In the genomic region with DNA sequence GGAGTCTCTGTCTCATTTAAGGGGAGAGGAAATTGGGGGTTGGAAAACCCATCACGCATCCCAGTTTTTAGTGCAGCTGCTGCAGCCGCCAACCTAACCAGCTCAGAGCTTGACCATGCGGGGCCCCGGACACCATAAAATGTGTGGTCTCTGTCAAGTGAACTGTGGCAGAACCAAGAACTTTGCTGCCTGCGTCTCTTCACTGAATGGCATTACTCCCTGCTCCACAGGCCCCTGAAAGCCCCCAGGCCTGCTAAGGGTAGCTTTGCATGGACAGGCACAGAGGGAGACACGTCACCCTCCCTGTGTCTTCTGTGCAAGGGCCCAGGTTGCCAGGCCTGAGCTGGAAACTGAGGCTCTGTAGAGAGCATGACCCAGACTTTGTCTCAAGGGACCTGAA, we compare ENCODE assay signal across 26 cellular contexts.
"Had no signal": no experiment of that assay in that cellular context is flagged by ENCODE, and none has a peak within 500 bp of the region (broad histone marks: within the 10 kb centered on the region; RNA-seq: fewer than 3 reads in every experiment).

No MANE protein-coding gene starts in this region.

- H3K36me3 Mint-ChIP-seq: activated CD4-positive, alpha-beta memory T cell treated with anti-CD3 and anti-CD28 coated beads for 36 hours; activated naive CD4-positive, alpha-beta T cell treated with anti-CD3 and anti-CD28 coated beads, Interleukin-2, amount 50 U/mL, for 24 hours; activated naive CD8-positive, alpha-beta T cell treated with anti-CD3 and anti-CD28 coated beads for 36 hours had no signal

- H3K9me3 Mint-ChIP-seq: activated CD4-positive, alpha-beta memory T cell treated with anti-CD3 and anti-CD28 coated beads for 36 hours; activated CD4-positive, alpha-beta T cell treated with anti-CD3 and anti-CD28 coated beads, Interleukin-2, amount 10 ng/mL, durations not matched to agents 24 days and 14 days; activated naive CD4-positive, alpha-beta T cell treated with anti-CD3 and anti-CD28 coated beads for 36 hours; activated naive CD4-positive, alpha-beta T cell treated with anti-CD3 and anti-CD28 coated beads, Interleukin-2, amount 50 U/mL, for 24 hours; activated naive CD8-positive, alpha-beta T cell treated with anti-CD3 and anti-CD28 coated beads for 36 hours; activated naive CD8-positive, alpha-beta T cell treated with anti-CD3 and anti-CD28 coated beads, Interleukin-2, amount 50 U/mL, for 24 hours; activated T-helper 1 cell treated with anti-CD3 and anti-CD28 coated beads, Interleukin-12 subunit alpha, Interleukin-12 subunit beta, Interleukin-2, Interleukin-4 antibody, amounts not matched to agents 30 ng/mL and 10 ng/mL and 1 ng/mL, durations not matched to agents 14 hours and 24 hours and 36 hours; activated T-helper 2 cell treated with anti-CD3 and anti-CD28 coated beads, Interferon-gamma antibody, Interleukin-2, Interleukin-4, amounts not matched to agents 10 μg/mL and 5 μg/mL and 100 μg/mL, durations not matched to agents 14 hours and 24 hours and 36 hours had no signal

- H3K4me1 ChIP-seq: adrenal gland, body of pancreas, foreskin keratinocyte, gastrocnemius medialis, heart left ventricle had no signal

- H3K4me3 ChIP-seq: adrenal gland, body of pancreas, gastrocnemius medialis, heart left ventricle had no signal

- H3K27me3 Mint-ChIP-seq: activated CD4-positive, alpha-beta T cell treated with anti-CD3 and anti-CD28 coated beads, Interleukin-2, amount 10 ng/mL, durations not matched to agents 24 days and 14 days had no signal

- H3K36me3 ChIP-seq: adrenal gland, gastrocnemius medialis, heart left ventricle had no signal

- DNase-seq: activated CD4-positive, alpha-beta memory T cell treated with anti-CD3 and anti-CD28 coated beads for 36 hours; activated CD4-positive, alpha-beta T cell treated with anti-CD3 and anti-CD28 coated beads for 36 hours; activated CD4-positive, alpha-beta T cell treated with anti-CD3 and anti-CD28 coated beads, Interleukin-2, amount 10 ng/mL, durations not matched to agents 24 days and 14 days; activated CD4-positive, CD25-positive, alpha-beta regulatory T cell; activated CD4-positive, CD25-positive, alpha-beta regulatory T cell treated with anti-CD3 and anti-CD28 coated beads, Interleukin-2, amount 50 U/mL, for 72 hours; activated effector memory CD4-positive, alpha-beta T cell treated with anti-CD3 and anti-CD28 coated beads, Interleukin-2, amount 50 U/mL, for 16 hours; activated naive CD4-positive, alpha-beta T cell treated with anti-CD3 and anti-CD28 coated beads for 36 hours; activated naive CD8-positive, alpha-beta T cell treated with anti-CD3 and anti-CD28 coated beads for 36 hours; activated naive CD8-positive, alpha-beta T cell treated with anti-CD3 and anti-CD28 coated beads, Interleukin-2, amount 50 U/mL, for 24 hours; activated T-cell treated with anti-CD3 and anti-CD28 coated beads, Interleukin-2, amount 50 U/mL, for 1 hour; activated T-cell treated with anti-CD3 and anti-CD28 coated beads, Interleukin-2, amount 50 U/mL, for 48 hours; adrenal gland; amygdala; aorta; body of pancreas; caudate nucleus; effector CD8-positive, alpha-beta T cell; foreskin keratinocyte; gastrocnemius medialis; glutamatergic neuron; heart left ventricle; T-helper 2 cell had no signal

- H3K9me3 ChIP-seq: adrenal gland, body of pancreas, gastrocnemius medialis, heart left ventricle had no signal

- ATAC-seq: activated CD4-positive, alpha-beta T cell treated with anti-CD3 and anti-CD28 coated beads for 36 hours; activated naive CD8-positive, alpha-beta T cell treated with anti-CD3 and anti-CD28 coated beads, Interleukin-2, amount 50 U/mL, for 24 hours; body of pancreas; esophagus mucosa; foreskin keratinocyte; gastrocnemius medialis; heart left ventricle had no signal

- H3K27me3 ChIP-seq: body of pancreas, foreskin keratinocyte, gastrocnemius medialis had no signal

- H3K4me1 Mint-ChIP-seq: activated CD4-positive, alpha-beta T cell treated with anti-CD3 and anti-CD28 coated beads for 36 hours; activated CD4-positive, alpha-beta T cell treated with anti-CD3 and anti-CD28 coated beads, Interleukin-2, amount 10 ng/mL, durations not matched to agents 24 days and 14 days; activated naive CD4-positive, alpha-beta T cell treated with anti-CD3 and anti-CD28 coated beads, Interleukin-2, amount 50 U/mL, for 24 hours; activated naive CD8-positive, alpha-beta T cell treated with anti-CD3 and anti-CD28 coated beads for 36 hours; activated naive CD8-positive, alpha-beta T cell treated with anti-CD3 and anti-CD28 coated beads, Interleukin-2, amount 50 U/mL, for 24 hours had no signal

- H3K27ac Mint-ChIP-seq: activated CD4-positive, alpha-beta memory T cell treated with anti-CD3 and anti-CD28 coated beads for 36 hours; activated CD4-positive, alpha-beta T cell treated with anti-CD3 and anti-CD28 coated beads for 36 hours; activated CD4-positive, alpha-beta T cell treated with anti-CD3 and anti-CD28 coated beads, Interleukin-2, amount 10 ng/mL, durations not matched to agents 24 days and 14 days; activated naive CD4-positive, alpha-beta T cell treated with anti-CD3 and anti-CD28 coated beads for 36 hours; activated naive CD4-positive, alpha-beta T cell treated with anti-CD3 and anti-CD28 coated beads, Interleukin-2, amount 50 U/mL, for 24 hours; activated naive CD8-positive, alpha-beta T cell treated with anti-CD3 and anti-CD28 coated beads for 36 hours; activated naive CD8-positive, alpha-beta T cell treated with anti-CD3 and anti-CD28 coated beads, Interleukin-2, amount 50 U/mL, for 24 hours; activated T-helper 1 cell treated with anti-CD3 and anti-CD28 coated beads, Interleukin-12 subunit alpha, Interleukin-12 subunit beta, Interleukin-2, Interleukin-4 antibody, amounts not matched to agents 30 ng/mL and 10 ng/mL and 1 ng/mL, durations not matched to agents 14 hours and 24 hours and 36 hours; activated T-helper 2 cell treated with anti-CD3 and anti-CD28 coated beads, Interferon-gamma antibody, Interleukin-2, Interleukin-4, amounts not matched to agents 10 μg/mL and 5 μg/mL and 100 μg/mL, durations not matched to agents 14 hours and 24 hours and 36 hours had no signal

- H3K4me3 Mint-ChIP-seq: activated CD4-positive, alpha-beta memory T cell treated with anti-CD3 and anti-CD28 coated beads for 36 hours; activated CD4-positive, alpha-beta T cell treated with anti-CD3 and anti-CD28 coated beads for 36 hours; activated CD4-positive, alpha-beta T cell treated with anti-CD3 and anti-CD28 coated beads, Interleukin-2, amount 10 ng/mL, durations not matched to agents 24 days and 14 days; activated naive CD4-positive, alpha-beta T cell treated with anti-CD3 and anti-CD28 coated beads for 36 hours; activated naive CD4-positive, alpha-beta T cell treated with anti-CD3 and anti-CD28 coated beads, Interleukin-2, amount 50 U/mL, for 24 hours; activated naive CD8-positive, alpha-beta T cell treated with anti-CD3 and anti-CD28 coated beads for 36 hours; activated naive CD8-positive, alpha-beta T cell treated with anti-CD3 and anti-CD28 coated beads, Interleukin-2, amount 50 U/mL, for 24 hours; activated T-helper 1 cell treated with anti-CD3 and anti-CD28 coated beads, Interleukin-12 subunit alpha, Interleukin-12 subunit beta, Interleukin-2, Interleukin-4 antibody, amounts not matched to agents 30 ng/mL and 10 ng/mL and 1 ng/mL, durations not matched to agents 14 hours and 24 hours and 36 hours had no signal

- H3K27ac ChIP-seq: adrenal gland, body of pancreas, foreskin keratinocyte, gastrocnemius medialis, heart left ventricle had no signal
